8 cellular contexts compared by ENCODE assay signal in genomic region chr17:4554997-4555799, GRCh38. TPM values are rescaled to one million over a fixed set of nuclear protein-coding genes. Genes with fewer than 3 reads are reported as not detected.
A peak's percentile ranks its signal among the peaks of the same experiment; 100 is the strongest.
DNase-seq lines count a peak whose midpoint lies in the region; ATAC-seq and TF ChIP-seq lines count a peak whose summit lies in the region.

Gene MYBBP1A (minus strand): TSS chr17:4555384. CDS start chr17:4555324, 60 bp downstream.

- ATAC-seq in GM21717 (IDR thresholded peaks at IDR 0.05; ENCODE audit: unreplicated experiment) (peak; percentile 71), Panc1 (peak; percentile 95), esophagus mucosa (peak; percentile 81)
- ATAC-seq in activated T-cell treated with anti-CD3 and anti-CD28 coated beads, Interleukin-2, amount 50 U/mL, for 4 hours: peak; percentile 93 to 96

- peak within 1 kb of the TSS; percentile 78 for H3K9ac ChIP-seq in muscle layer of colon (ENCODE audit: low read length)

- CTCF ChIA-PET in Panc1 (lab: Charles Lee): interaction anchor here (0.5 kb wide), 1 partner anchor 71 kb away, joined by 4 read pairs; no protein-coding TSS in a partner anchor

- peaks cover 9% of the 10 kb centered on the region for H3K36me3 Mint-ChIP-seq in activated T-cell treated with anti-CD3 and anti-CD28 coated beads, Interleukin-2, amount 50 U/mL, for 4 hours (ENCODE audit: insufficient read depth)

- no peak for TF ChIP-seq CTCF in Panc1 (IDR thresholded peaks at IDR 0.05)

- TSS peak; percentile 82 for BruUV-seq in Panc1 (replicated peaks; lab: Mats Ljungman, UMichigan)

- peak within 1 kb of the TSS; percentile 94 for H3K27ac ChIP-seq in Panc1 (ENCODE audit: low read length)
- peak within 1 kb of the TSS; percentile 70 for H3K27ac ChIP-seq in muscle layer of colon (ENCODE audit: low read depth, low read length)

- peaks cover 15% of the 10 kb centered on the region for H3K4me1 ChIP-seq in Panc1 (ENCODE audit: control insufficient read depth, insufficient read depth, low read length)
- H3K4me1 ChIP-seq in muscle layer of colon (ENCODE audit: insufficient read depth, low read length): peaks cover 22% of the 10 kb centered on the region

- H3K9me3 ChIP-seq in Panc1 (ENCODE audit: control insufficient read depth, insufficient read depth, low read depth, low read length): no peaks in the 10 kb centered on the region
- H3K9me3 ChIP-seq in muscle layer of colon (ENCODE audit: low read length): no peaks in the 10 kb centered on the region

- no peaks in the 10 kb centered on the region for H3K27me3 Mint-ChIP-seq in activated T-cell treated with anti-CD3 and anti-CD28 coated beads, Interleukin-2, amount 50 U/mL, for 4 hours (ENCODE audit: low read depth)

- peak within 1 kb of the TSS; percentile 95 for H3K4me3 Mint-ChIP-seq in activated T-cell treated with anti-CD3 and anti-CD28 coated beads, Interleukin-2, amount 50 U/mL, for 4 hours

- POLR2A ChIA-PET in Panc1 (lab: Charles Lee): no interaction called here

- H3K4me3 ChIP-seq in Panc1 (ENCODE audit: low read depth in 2 of 2, low read length in 2 of 2): peak within 1 kb of the TSS; percentile 84 to 95
- peak within 1 kb of the TSS; percentile 90 to 92 for H3K4me3 ChIP-seq in muscle layer of colon (ENCODE audit: low read depth in 1 of 2, low read length in 2 of 2)

- in situ Hi-C loops in Panc1 (cut with HindIII; ENCODE audit: low pct_unique_long_range_greater_than_20kb, low sequenced_read_pairs): no loop called here

- peak; percentile 84 for DNase-seq in DMS53 treated with DMSO at 0.1 percent for 48 hours (lab: John Stamatoyannopoulos, UW; ENCODE audit: unreplicated experiment)
- peak; percentile 68 for DNase-seq in KG1 (lab: John Stamatoyannopoulos, UW)
- DNase-seq in Panc1 (ENCODE audit: low read depth, low spot score): peak; percentile 78
- peak; percentile 97 for DNase-seq in activated T-cell treated with anti-CD3 and anti-CD28 coated beads, Interleukin-2, amount 50 U/mL, for 4 hours
- peak; percentile 94 for DNase-seq in stimulated activated CD8-positive, alpha-beta memory T cell treated with anti-CD3 and anti-CD28 coated beads, Interleukin-7, amount 100 ng/mL, for 24 hours (ENCODE audit: low read depth)

- intact Hi-C loops in Panc1 (cut with micrococcal nuclease; ENCODE audit: unreplicated experiment): no loop called here

- H3K27me3 ChIP-seq in Panc1 (ENCODE audit: control insufficient read depth, insufficient read depth, low read length) (no peaks in the 10 kb centered on the region), muscle layer of colon (ENCODE audit: control insufficient read depth in 1 of 2, insufficient read depth in 2 of 2, low read length in 2 of 2) (no peaks in the 10 kb centered on the region)

- H3K4me1 Mint-ChIP-seq in activated T-cell treated with anti-CD3 and anti-CD28 coated beads, Interleukin-2, amount 50 U/mL, for 4 hours (ENCODE audit: low read depth): peaks cover 25% of the 10 kb centered on the region

- no peaks in the 10 kb centered on the region for H3K9me3 Mint-ChIP-seq in activated T-cell treated with anti-CD3 and anti-CD28 coated beads, Interleukin-2, amount 50 U/mL, for 4 hours

- H3K36me3 ChIP-seq in Panc1 (ENCODE audit: control insufficient read depth, insufficient read depth, low read length) (peaks cover 2% of the 10 kb centered on the region), muscle layer of colon (ENCODE audit: insufficient read depth, low read length) (peaks cover 21% of the 10 kb centered on the region)

RNA-seq across cellular contexts. Expression of gene MYBBP1A, which starts in this region (rescaled TPM):
- total RNA-seq in Panc1 (2021; ENCODE audit: unreplicated experiment) (95.6 TPM), esophagus mucosa (42.9 TPM)
- 123 TPM for polyA plus RNA-seq in Panc1 (2012; ENCODE audit: insufficient read length)
- 100 to 1,000 TPM; 261 to 278 (median 263) TPM for total RNA-seq in activated T-cell treated with anti-CD3 and anti-CD28 coated beads, Interleukin-2, amount 50 U/mL, for 4 hours

Comparison
In these comparisons a context has a peak if more than half of its experiments do, and no peak if none do; other contexts are left out.
1. Peak in every context shown above with its lines: DNase-seq, ATAC-seq, H3K4me3 ChIP-seq and H3K27ac ChIP-seq.